ENCODE assay signal across 1 cellular context in genomic region chr15:91445701-91446100, GRCh38.
TF ChIP-seq lines count a peak whose summit lies in the region.

No MANE protein-coding gene starts in this region.

TF ChIP-seq in SK-N-SH, 30 proteins besides CTCF, POLR2A, EP300 and RAD21 (continued from another document):
- no peak for TF ChIP-seq USF1 (IDR thresholded peaks at IDR 0.05; ENCODE audit: borderline replicate concordance, low read depth)
